16 cellular contexts compared by ENCODE assay signal in genomic region chr10:14540611-14541010, GRCh38.
A peak's percentile ranks its signal among the peaks of the same experiment; 100 is the strongest.
DNase-seq lines count a peak whose midpoint lies in the region; ATAC-seq and TF ChIP-seq lines count a peak whose summit lies in the region.
"Had no signal": no experiment of that assay in that cellular context is flagged by ENCODE, and none has a peak within 500 bp of the region (broad histone marks: within the 10 kb centered on the region; RNA-seq: fewer than 3 reads in every experiment).

No MANE protein-coding gene starts in this region.

- no peaks in the 10 kb centered on the region for H3K27me3 Mint-ChIP-seq in activated CD4-positive, alpha-beta T cell treated with anti-CD3 and anti-CD28 coated beads, Interleukin-2, amount 10 ng/mL, durations not matched to agents 24 days and 14 days
- no peaks in the 10 kb centered on the region for H3K27me3 Mint-ChIP-seq in T-cell
- no peaks in the 10 kb centered on the region for H3K27me3 Mint-ChIP-seq in dendritic cell treated with granulocyte-macrophage colony-stimulating factor and Interleukin-4, amounts not matched to agents 40 ng/mL and 50 ng/mL, for 4 days
- no peaks in the 10 kb centered on the region for H3K27me3 Mint-ChIP-seq in WTC11 (ENCODE audit: low read depth)

- TF ChIP-seq CTCF in WTC11 (IDR thresholded peaks at IDR 0.05): no peak

- ATAC-seq in T-cell (replicated peaks in 1 of 4) (no peak), WTC11 (no peak), Right ventricle myocardium superior (ENCODE audit: poor library complexity) (no peak)
- no peak for ATAC-seq in stimulated activated effector memory CD8-positive, alpha-beta T cell treated with anti-CD3 and anti-CD28 coated beads, Interleukin-12 subunit alpha, Interleukin-12 subunit beta, amount 100 ng/mL, for 72 hours
- ATAC-seq: activated CD4-positive, CD25-positive, alpha-beta regulatory T cell treated with anti-CD3 and anti-CD28 coated beads, Interleukin-2, amount 50 U/mL, for 24 hours had no signal

- no peak for DNase-seq in activated CD4-positive, alpha-beta T cell treated with anti-CD3 and anti-CD28 coated beads, Interleukin-2, amount 10 ng/mL, durations not matched to agents 24 days and 14 days
- DNase-seq in activated CD4-positive, alpha-beta T cell treated with anti-CD3 and anti-CD28 coated beads for 4 hours: no peak
- DNase-seq in T-cell (no peak), head of caudate nucleus (no peak), WTC11 (ENCODE audit: low spot score) (no peak), Right ventricle myocardium superior (no peak)
- DNase-seq in stimulated activated effector memory CD8-positive, alpha-beta T cell treated with anti-CD3 and anti-CD28 coated beads, Interleukin-12 subunit alpha, Interleukin-12 subunit beta, amount 100 ng/mL, for 72 hours (ENCODE audit: low spot score in 2 of 2): no peak
- DNase-seq: activated T-cell treated with anti-CD3 and anti-CD28 coated beads for 4 hours; DMS79; effector memory CD4-positive, alpha-beta T cell; NCI-H1417; NCI-H2171 treated with DMSO at 0.1 percent for 48 hours; NCI-H748 treated with DMSO at 0.1 percent for 48 hours; T-helper 9 cell had no signal

- H3K36me3 Mint-ChIP-seq in activated CD4-positive, alpha-beta T cell treated with anti-CD3 and anti-CD28 coated beads, Interleukin-2, amount 10 ng/mL, durations not matched to agents 24 days and 14 days (ENCODE audit: low read depth): peaks cover 41% of the 10 kb centered on the region
- H3K36me3 Mint-ChIP-seq in T-cell (peaks cover 49% of the 10 kb centered on the region), WTC11 (no peaks in the 10 kb centered on the region)
- H3K36me3 Mint-ChIP-seq in dendritic cell treated with granulocyte-macrophage colony-stimulating factor and Interleukin-4, amounts not matched to agents 40 ng/mL and 50 ng/mL, for 4 days (ENCODE audit: low read depth): peaks cover 16% of the 10 kb centered on the region
- peaks cover 82% of the 10 kb centered on the region for H3K36me3 Mint-ChIP-seq in stimulated activated effector memory CD8-positive, alpha-beta T cell treated with anti-CD3 and anti-CD28 coated beads, Interleukin-12 subunit alpha, Interleukin-12 subunit beta, amount 100 ng/mL, for 72 hours

- peak overlapping the region; percentile 82 for H3K27ac Mint-ChIP-seq in activated CD4-positive, alpha-beta T cell treated with anti-CD3 and anti-CD28 coated beads, Interleukin-2, amount 10 ng/mL, durations not matched to agents 24 days and 14 days
- peak overlapping the region; percentile 72 to 85 for H3K27ac Mint-ChIP-seq in T-cell
- peak overlapping the region; percentile 39 for H3K27ac Mint-ChIP-seq in dendritic cell treated with granulocyte-macrophage colony-stimulating factor and Interleukin-4, amounts not matched to agents 40 ng/mL and 50 ng/mL, for 4 days
- H3K27ac Mint-ChIP-seq in stimulated activated effector memory CD8-positive, alpha-beta T cell treated with anti-CD3 and anti-CD28 coated beads, Interleukin-12 subunit alpha, Interleukin-12 subunit beta, amount 100 ng/mL, for 72 hours: peak overlapping the region; percentile 82
- no peak overlapping the region; the same call in 1 of the 2 replicates for H3K27ac Mint-ChIP-seq in WTC11

- no peak overlapping the region for H3K4me3 Mint-ChIP-seq in activated CD4-positive, alpha-beta T cell treated with anti-CD3 and anti-CD28 coated beads, Interleukin-2, amount 10 ng/mL, durations not matched to agents 24 days and 14 days
- H3K4me3 Mint-ChIP-seq in T-cell (peak overlapping the region in 1 of 3 donors; percentile 49), WTC11 (no peak overlapping the region)
- no peak overlapping the region for H3K4me3 Mint-ChIP-seq in dendritic cell treated with granulocyte-macrophage colony-stimulating factor and Interleukin-4, amounts not matched to agents 40 ng/mL and 50 ng/mL, for 4 days
- H3K4me3 Mint-ChIP-seq in stimulated activated effector memory CD8-positive, alpha-beta T cell treated with anti-CD3 and anti-CD28 coated beads, Interleukin-12 subunit alpha, Interleukin-12 subunit beta, amount 100 ng/mL, for 72 hours: no peak overlapping the region

- H3K9me3 Mint-ChIP-seq in activated CD4-positive, alpha-beta T cell treated with anti-CD3 and anti-CD28 coated beads, Interleukin-2, amount 10 ng/mL, durations not matched to agents 24 days and 14 days: no peaks in the 10 kb centered on the region
- H3K9me3 Mint-ChIP-seq in T-cell (no peaks in the 10 kb centered on the region), WTC11 (no peaks in the 10 kb centered on the region)
- no peaks in the 10 kb centered on the region for H3K9me3 Mint-ChIP-seq in dendritic cell treated with granulocyte-macrophage colony-stimulating factor and Interleukin-4, amounts not matched to agents 40 ng/mL and 50 ng/mL, for 4 days
- no peaks in the 10 kb centered on the region for H3K9me3 Mint-ChIP-seq in stimulated activated effector memory CD8-positive, alpha-beta T cell treated with anti-CD3 and anti-CD28 coated beads, Interleukin-12 subunit alpha, Interleukin-12 subunit beta, amount 100 ng/mL, for 72 hours

- CTCF ChIA-PET in T-cell (lab: Charles Lee): interaction anchor here in 1 of 2 donors (0.6 kb wide), 1 partner anchor 282 kb away, joined by 4 read pairs; no protein-coding TSS in a partner anchor
- CTCF ChIA-PET in WTC11 (lab: Charles Lee): interaction anchor here (0.7 to 1.4 kb wide), 4 partner anchors 20 to 284 kb away, joined by 3 to 5 read pairs (median 4); no protein-coding TSS in a partner anchor

- peaks cover 53% of the 10 kb centered on the region for H3K4me1 Mint-ChIP-seq in activated CD4-positive, alpha-beta T cell treated with anti-CD3 and anti-CD28 coated beads, Interleukin-2, amount 10 ng/mL, durations not matched to agents 24 days and 14 days
- H3K4me1 Mint-ChIP-seq in T-cell: peaks cover 82 to 91% (median 88%) of the 10 kb centered on the region in 3 donors
- peaks cover 33% of the 10 kb centered on the region for H3K4me1 Mint-ChIP-seq in dendritic cell treated with granulocyte-macrophage colony-stimulating factor and Interleukin-4, amounts not matched to agents 40 ng/mL and 50 ng/mL, for 4 days (ENCODE audit: low read depth)
- peaks cover 60% of the 10 kb centered on the region for H3K4me1 Mint-ChIP-seq in stimulated activated effector memory CD8-positive, alpha-beta T cell treated with anti-CD3 and anti-CD28 coated beads, Interleukin-12 subunit alpha, Interleukin-12 subunit beta, amount 100 ng/mL, for 72 hours
- H3K4me1 Mint-ChIP-seq in WTC11: peaks cover 19% of the 10 kb centered on the region

- POLR2A ChIA-PET in T-cell (lab: Charles Lee): interaction anchor here in 1 of 2 donors (0.6 kb wide), 1 partner anchor 215 kb away, joined by 3 read pairs; no protein-coding TSS in a partner anchor
- POLR2A ChIA-PET in WTC11 (lab: Charles Lee): no interaction called here

- intact Hi-C loops in activated CD4-positive, alpha-beta T cell treated with anti-CD3 and anti-CD28 coated beads, Interleukin-2, amount 10 ng/mL, durations not matched to agents 24 days and 14 days (cut with micrococcal nuclease): no loop called here
- intact Hi-C loops in dendritic cell treated with granulocyte-macrophage colony-stimulating factor and Interleukin-4, amounts not matched to agents 40 ng/mL and 50 ng/mL, for 4 days (cut with micrococcal nuclease): loop anchor here (5.0 kb wide), 1 partner anchor 47 kb away; no protein-coding TSS in a partner anchor
- intact Hi-C loops in head of caudate nucleus (cut with DNase I): no loop called here
- intact Hi-C loops in Right ventricle myocardium superior (cut with DNase I): no loop called here

TF ChIP-seq in WTC11, 78 proteins besides CTCF, POLR2A, EP300 and RAD21:
- no peak for TF ChIP-seq EMX1 (CRISPR knock-in tag; IDR thresholded peaks at IDR 0.05)
- no peak for TF ChIP-seq TCF7 (CRISPR knock-in tag; IDR thresholded peaks at IDR 0.05; ENCODE audit: low read depth)
- no peak for TF ChIP-seq ZMAT4 (CRISPR knock-in tag; IDR thresholded peaks at IDR 0.05)
- no peak for TF ChIP-seq NR1H2 (CRISPR knock-in tag; IDR thresholded peaks at IDR 0.05)
- TF ChIP-seq KAT7 (CRISPR knock-in tag; IDR thresholded peaks at IDR 0.05; ENCODE audit: borderline replicate concordance): no peak
